Comparison of ENCODE assay signal across 8 cellular contexts in the genomic region with DNA sequence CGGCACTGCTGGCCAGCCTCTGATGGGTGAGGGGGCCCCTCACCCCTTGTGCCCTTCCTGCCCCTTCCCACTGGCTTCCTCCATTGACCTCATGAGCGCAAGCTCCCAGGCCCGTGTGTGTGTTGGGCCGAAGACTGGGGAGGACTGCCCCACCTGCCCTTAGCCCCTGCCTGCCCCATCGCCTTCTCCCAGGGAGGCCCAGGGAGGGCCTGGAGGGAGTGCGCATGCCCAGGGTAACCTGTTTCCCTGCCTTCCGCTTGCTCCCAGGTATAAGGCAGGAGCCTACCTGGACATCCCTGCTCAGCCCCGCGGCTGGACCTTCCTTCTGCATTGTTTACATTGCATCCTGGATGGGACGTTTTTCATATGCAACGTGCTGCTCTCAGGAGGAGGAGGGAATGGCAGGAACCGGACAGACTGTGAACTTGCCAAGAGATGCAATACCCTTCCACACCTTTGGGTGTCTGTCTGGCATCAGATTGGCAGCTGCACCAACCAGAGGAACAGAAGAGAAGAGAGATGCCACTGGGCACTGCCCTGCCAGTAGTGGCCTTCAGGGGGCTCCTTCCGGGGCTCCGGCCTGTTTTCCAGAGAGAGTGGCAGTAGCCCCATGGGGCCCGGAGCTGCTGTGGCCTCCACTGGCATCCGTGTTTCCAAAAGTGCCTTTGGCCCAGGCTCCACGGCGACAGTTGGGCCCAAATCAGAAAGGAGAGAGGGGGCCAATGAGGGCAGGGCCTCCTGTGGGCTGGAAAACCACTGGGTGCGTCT. TPM values are rescaled to one million over a fixed set of nuclear protein-coding genes. Genes with fewer than 3 reads are reported as not detected.
DNase-seq lines count a peak whose midpoint lies in the region; ATAC-seq and TF ChIP-seq lines count a peak whose summit lies in the region.

No MANE protein-coding gene starts in this region.

- DNase-seq in G401 (ENCODE audit: low spot score): peak; percentile 63
- DNase-seq in NCI-H2196 treated with DMSO at 0.1 percent for 48 hours (lab: John Stamatoyannopoulos, UW; ENCODE audit: unreplicated experiment): peak; percentile 8
- DNase-seq in endodermal cell: peak; percentile 47
- no peak for DNase-seq in DMS153 (lab: John Stamatoyannopoulos, UW)
- DNase-seq in activated CD4-positive, CD25-positive, alpha-beta regulatory T cell (lab: John Stamatoyannopoulos, UW): no peak
- DNase-seq in activated CD4-positive, alpha-beta T cell treated with anti-CD3 and anti-CD28 coated beads, Interleukin-2, amount 10 ng/mL, durations not matched to agents 24 days and 14 days: no peak

- peaks cover 71% of the 10 kb centered on the region for H3K27me3 Mint-ChIP-seq in endodermal cell (ENCODE audit: insufficient read depth)
- peaks cover 7% of the 10 kb centered on the region for H3K27me3 Mint-ChIP-seq in activated CD4-positive, alpha-beta T cell treated with anti-CD3 and anti-CD28 coated beads, Interleukin-2, amount 10 ng/mL, durations not matched to agents 24 days and 14 days

- H3K27ac ChIP-seq in endodermal cell (ENCODE audit: low read depth, low read length) (no peak overlapping the region), parathyroid adenoma (no peak overlapping the region)

- no peak overlapping the region for H3K4me3 Mint-ChIP-seq in endodermal cell
- H3K4me3 Mint-ChIP-seq in activated CD4-positive, alpha-beta T cell treated with anti-CD3 and anti-CD28 coated beads, Interleukin-2, amount 10 ng/mL, durations not matched to agents 24 days and 14 days: no peak overlapping the region

- no peak overlapping the region for H3K27ac Mint-ChIP-seq in endodermal cell
- no peak overlapping the region for H3K27ac Mint-ChIP-seq in activated CD4-positive, alpha-beta T cell treated with anti-CD3 and anti-CD28 coated beads, Interleukin-2, amount 10 ng/mL, durations not matched to agents 24 days and 14 days

- peak overlapping the region; percentile 17 for H3K4me2 ChIP-seq in parathyroid adenoma (ENCODE audit: low read length)

- H3K9ac ChIP-seq in endodermal cell (ENCODE audit: extremely low read depth, low read length, poor library complexity, severe bottlenecking): no peak overlapping the region
- H3K9ac ChIP-seq in parathyroid adenoma: no peak overlapping the region

- H3K4me1 ChIP-seq in endodermal cell (ENCODE audit: control insufficient read depth, insufficient read depth, low read length): no peaks in the 10 kb centered on the region
- H3K4me1 ChIP-seq in parathyroid adenoma: peaks cover 2% of the 10 kb centered on the region

- H3K79me2 ChIP-seq in parathyroid adenoma: no peaks in the 10 kb centered on the region

- no peak overlapping the region for H3K4me3 ChIP-seq in endodermal cell (ENCODE audit: low read length)
- H3K4me3 ChIP-seq in parathyroid adenoma (ENCODE audit: low read depth, low read length): no peak overlapping the region

- intact Hi-C loops in activated CD4-positive, alpha-beta T cell treated with anti-CD3 and anti-CD28 coated beads, Interleukin-2, amount 10 ng/mL, durations not matched to agents 24 days and 14 days (cut with micrococcal nuclease): no loop called here

- H3K36me3 Mint-ChIP-seq in endodermal cell (ENCODE audit: low read depth): no peaks in the 10 kb centered on the region
- no peaks in the 10 kb centered on the region for H3K36me3 Mint-ChIP-seq in activated CD4-positive, alpha-beta T cell treated with anti-CD3 and anti-CD28 coated beads, Interleukin-2, amount 10 ng/mL, durations not matched to agents 24 days and 14 days (ENCODE audit: low read depth)

- H3K36me3 ChIP-seq in endodermal cell (ENCODE audit: control insufficient read depth, insufficient read depth, low read length) (no peaks in the 10 kb centered on the region), parathyroid adenoma (ENCODE audit: control insufficient read depth, insufficient read depth, low read length) (no peaks in the 10 kb centered on the region)

- TF ChIP-seq CTCF in endodermal cell (conservative IDR thresholded peaks at IDR 0.05): peak; percentile 67
- peak; percentile 59 for TF ChIP-seq CTCF in parathyroid adenoma (IDR thresholded peaks at IDR 0.05)

- H3K9me3 ChIP-seq in endodermal cell (ENCODE audit: control insufficient read depth, low read length) (no peaks in the 10 kb centered on the region), parathyroid adenoma (ENCODE audit: control insufficient read depth, low read length) (no peaks in the 10 kb centered on the region)

- WGBS in endodermal cell (ENCODE audit: insufficient coverage in 1 of 2, insufficient read length in 1 of 2), 2 experiments: 73 to 83% methylated on average over 10 to 19 of the region's 19 CpGs

- H3K27me3 ChIP-seq in endodermal cell (ENCODE audit: control insufficient read depth, insufficient read depth, low read length, poor library complexity, severe bottlenecking): peaks cover 50% of the 10 kb centered on the region
- no peaks in the 10 kb centered on the region for H3K27me3 ChIP-seq in parathyroid adenoma (ENCODE audit: control insufficient read depth, insufficient read depth, low read length)

- H2AFZ ChIP-seq in parathyroid adenoma: peak overlapping the region; percentile 56

- H3K9me3 Mint-ChIP-seq in endodermal cell: no peaks in the 10 kb centered on the region
- H3K9me3 Mint-ChIP-seq in activated CD4-positive, alpha-beta T cell treated with anti-CD3 and anti-CD28 coated beads, Interleukin-2, amount 10 ng/mL, durations not matched to agents 24 days and 14 days: no peaks in the 10 kb centered on the region

- in situ Hi-C loops in G401 (cut with HindIII; ENCODE audit: low sequenced_read_pairs): no loop called here

- H3K4me1 Mint-ChIP-seq in endodermal cell: peaks cover 10% of the 10 kb centered on the region
- peaks cover 22% of the 10 kb centered on the region for H3K4me1 Mint-ChIP-seq in activated CD4-positive, alpha-beta T cell treated with anti-CD3 and anti-CD28 coated beads, Interleukin-2, amount 10 ng/mL, durations not matched to agents 24 days and 14 days

- ATAC-seq in HG02571 (IDR thresholded peaks at IDR 0.05; ENCODE audit: unreplicated experiment): no peak

RNA-seq across cellular contexts. Expression of a gene that starts 8.8 kb away (rescaled TPM):
- total RNA-seq in G401 (2014; rRNA removed; shearing (Covaris generic)): 0.20 and 0.62 TPM in 2 replicates
- under 1 TPM; 0.20 to 0.64 TPM for total RNA-seq in endodermal cell
- 0.64 TPM for polyA plus RNA-seq in endodermal cell (2013, experiment 1 of 2)
- polyA plus RNA-seq in endodermal cell (2013, experiment 2 of 2): 0.66 TPM
- total RNA-seq in activated CD4-positive, alpha-beta T cell treated with anti-CD3 and anti-CD28 coated beads, Interleukin-2, amount 10 ng/mL, durations not matched to agents 24 days and 14 days: 0.33 TPM in 1 of 2 replicates, not detected in the other

RNA-seq across cellular contexts. Expression of a gene that starts 15.3 kb away (rescaled TPM):
- 12.4 and 12.9 TPM in 2 replicates for total RNA-seq in G401 (2014; rRNA removed; shearing (Covaris generic))
- 1 to 10 TPM; 6.8 to 9.0 TPM for total RNA-seq in endodermal cell
- polyA plus RNA-seq in endodermal cell (2013, experiment 1 of 2): 28.5 TPM
- polyA plus RNA-seq in endodermal cell (2013, experiment 2 of 2): 11.2 TPM
- total RNA-seq in activated CD4-positive, alpha-beta T cell treated with anti-CD3 and anti-CD28 coated beads, Interleukin-2, amount 10 ng/mL, durations not matched to agents 24 days and 14 days: 8.4 and 9.8 TPM in 2 replicates

RNA-seq across cellular contexts. Expression of a gene that starts 43.7 kb away (rescaled TPM):
- 51.4 and 57.3 TPM in 2 replicates for total RNA-seq in G401 (2014; rRNA removed; shearing (Covaris generic))
- 10 to 100 TPM; 26.6 to 29.0 TPM for total RNA-seq in endodermal cell
- 14.6 TPM for polyA plus RNA-seq in endodermal cell (2013, experiment 1 of 2)
- 13.9 TPM for polyA plus RNA-seq in endodermal cell (2013, experiment 2 of 2)
- 11.2 and 11.3 TPM in 2 replicates for total RNA-seq in activated CD4-positive, alpha-beta T cell treated with anti-CD3 and anti-CD28 coated beads, Interleukin-2, amount 10 ng/mL, durations not matched to agents 24 days and 14 days

Comparison
In these comparisons a context has a peak if more than half of its experiments do, and no peak if none do; other contexts are left out.
1. DNase-seq: peak in G401 (single experiment), NCI-H2196 treated with DMSO at 0.1 percent for 48 hours (single experiment) and endodermal cell (single experiment); none in DMS153 (single experiment), activated CD4-positive, CD25-positive, alpha-beta regulatory T cell (0 of 4) and activated CD4-positive, alpha-beta T cell treated with anti-CD3 and anti-CD28 coated beads, Interleukin-2, amount 10 ng/mL, durations not matched to agents 24 days and 14 days (single experiment).